In genomic region chr9:126661122-126661520, GRCh38 we compare ENCODE assay signal across 2 cellular contexts.
TF ChIP-seq lines count a peak whose summit lies in the region.

No MANE protein-coding gene starts in this region.

TF ChIP-seq in Ishikawa, 13 proteins besides CTCF, POLR2A, EP300 and RAD21:
- TF ChIP-seq, protein P1, sequence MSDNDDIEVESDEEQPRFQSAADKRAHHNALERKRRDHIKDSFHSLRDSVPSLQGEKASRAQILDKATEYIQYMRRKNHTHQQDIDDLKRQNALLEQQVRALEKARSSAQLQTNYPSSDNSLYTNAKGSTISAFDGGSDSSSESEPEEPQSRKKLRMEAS (IDR thresholded peaks at IDR 0.05) = peak; percentile 3; the same call in 1 of the 2 replicates
- no peak for TF ChIP-seq FOXM1 (IDR thresholded peaks at IDR 0.05; ENCODE audit: borderline replicate concordance, low read depth)

TF ChIP-seq in K562, 482 proteins besides CTCF, POLR2A, EP300 and RAD21:
- TF ChIP-seq NRF1 (conservative IDR thresholded peaks at IDR 0.05 in 1 of 2, IDR thresholded peaks at IDR 0.05 in 1 of 2) (no peak), MAFG (tag; conservative IDR thresholded peaks at IDR 0.05) (no peak), TFAM (CRISPR knock-in tag; conservative IDR thresholded peaks at IDR 0.05) (no peak)
TF ChIP-seq in K562: peak in this region for 0.
